9 cellular contexts compared by ENCODE assay signal in genomic region chr3:12648384-12648959, GRCh38. TPM values are rescaled to one million over a fixed set of nuclear protein-coding genes. Genes with fewer than 3 reads are reported as not detected.
A peak's percentile ranks its signal among the peaks of the same experiment; 100 is the strongest.
DNase-seq lines count a peak whose midpoint lies in the region; ATAC-seq and TF ChIP-seq lines count a peak whose summit lies in the region.
"Had no signal": no experiment of that assay in that cellular context is flagged by ENCODE, and none has a peak within 500 bp of the region (broad histone marks: within the 10 kb centered on the region; RNA-seq: fewer than 3 reads in every experiment).

No MANE protein-coding gene starts in this region.

- no peak for ATAC-seq in left ventricle myocardium superior
- ATAC-seq in HG02678 (IDR thresholded peaks at IDR 0.05; ENCODE audit: unreplicated experiment) = peak; percentile 56

- H3K9me3 ChIP-seq in left ventricle myocardium inferior (replicated peaks) (no peaks in the 10 kb centered on the region), PC-9 (ENCODE audit: insufficient read depth, low read depth) (no peaks in the 10 kb centered on the region), transverse colon (no peaks in the 10 kb centered on the region), stomach (no peaks in the 10 kb centered on the region)

- no peak overlapping the region for H3K4me3 ChIP-seq in left ventricle myocardium inferior
- no peak overlapping the region for H3K4me3 ChIP-seq in PC-9
- no peak overlapping the region for H3K4me3 ChIP-seq in transverse colon
- no peak overlapping the region for H3K4me3 ChIP-seq in stomach

- no TSS peak for BruUV-seq in PC-9 (replicated peaks; lab: Mats Ljungman, UMichigan)

- in situ Hi-C loops in transverse colon (cut with MboI; ENCODE audit: low pct_ligation_motif_present in 1 of 4, low pct_unique_long_range_greater_than_20kb in 1 of 4, low sequenced_read_pairs in 3 of 4) = no loop called here

- peaks cover 72% of the 10 kb centered on the region for H4K20me1 ChIP-seq in PC-9 (ENCODE audit: insufficient read depth)

- no peaks in the 10 kb centered on the region for H3K36me3 ChIP-seq in left ventricle myocardium inferior
- H3K36me3 ChIP-seq in PC-9 (ENCODE audit: low read depth) = no peaks in the 10 kb centered on the region
- H3K36me3 ChIP-seq in transverse colon = no peaks in the 10 kb centered on the region
- no peaks in the 10 kb centered on the region for H3K36me3 ChIP-seq in stomach

- intact Hi-C loops in left ventricle myocardium inferior (cut with micrococcal nuclease) = no loop called here
- intact Hi-C loops in left ventricle myocardium superior (cut with micrococcal nuclease) = no loop called here
- intact Hi-C loops in PC-9 (cut with micrococcal nuclease; ENCODE audit: unreplicated experiment) = no loop called here
- intact Hi-C loops in transverse colon (cut with DNase I; ENCODE audit: low total_unique reads) = no loop called here
- intact Hi-C loops in stomach (cut with DNase I; ENCODE audit: low total_unique reads) = no loop called here

- H3K9me2 ChIP-seq in PC-9 (ENCODE audit: insufficient read depth) = no peaks in the 10 kb centered on the region

- no peak for TF ChIP-seq CTCF in left ventricle myocardium inferior (IDR thresholded peaks at IDR 0.05; ENCODE audit: borderline replicate concordance)
- TF ChIP-seq CTCF in PC-9 (conservative IDR thresholded peaks at IDR 0.05) = no peak
- TF ChIP-seq CTCF in transverse colon (IDR thresholded peaks at IDR 0.05) = no peak
- TF ChIP-seq CTCF in stomach (IDR thresholded peaks at IDR 0.05) = no peak

- peak overlapping the region; percentile 48 for H3K4me2 ChIP-seq in PC-9

- no peak overlapping the region for H2AFZ ChIP-seq in PC-9

- peaks cover 87% of the 10 kb centered on the region for H3K4me1 ChIP-seq in left ventricle myocardium inferior
- peaks cover 18% of the 10 kb centered on the region for H3K4me1 ChIP-seq in PC-9 (replicated peaks; ENCODE audit: insufficient read depth)
- H3K4me1 ChIP-seq in transverse colon = peaks cover 6 to 49% (median 32%) of the 10 kb centered on the region in 4 donors
- H3K4me1 ChIP-seq in stomach = peaks cover 17 to 98% (median 59%) of the 10 kb centered on the region in 4 donors

- peaks cover 28% of the 10 kb centered on the region for H3F3A ChIP-seq in PC-9 (ENCODE audit: insufficient read depth, low read depth)

- DNase-seq in left ventricle myocardium inferior = no peak
- DNase-seq in left ventricle myocardium superior = no peak
- no peak for DNase-seq in PC-9
- DNase-seq in transverse colon = peak; percentile 25
- no peak for DNase-seq in stomach
- DNase-seq in NCI-H2196 (lab: John Stamatoyannopoulos, UW; ENCODE audit: unreplicated experiment) = no peak
- DNase-seq in glomerular visceral epithelial cell (ENCODE audit: extremely low spot score) = no peak
- DNase-seq: central memory CD4-positive, alpha-beta T cell had no signal

- no peak for TF ChIP-seq POLR2A in transverse colon (IDR thresholded peaks at IDR 0.05)
- no peak for TF ChIP-seq POLR2A in stomach (IDR thresholded peaks at IDR 0.05)

- 93% methylated on average over 12 of the region's 12 CpGs; no CpG with 5 or more reads in 1 of the 2 donors for WGBS in transverse colon (ENCODE audit: low coverage in 1 of 2), 2 donors
- WGBS in stomach, 5 donors = 87 to 93% (median 90%) methylated on average over 12 of the region's 12 CpGs

- POLR2A ChIA-PET in PC-9 (lab: Charles Lee; ENCODE audit: unreplicated experiment) = no interaction called here

- H3K79me2 ChIP-seq in PC-9 (ENCODE audit: low read depth) = peaks cover 94% of the 10 kb centered on the region

- H3K27me3 ChIP-seq in left ventricle myocardium inferior (ENCODE audit: low read depth) = no peaks in the 10 kb centered on the region
- no peaks in the 10 kb centered on the region for H3K27me3 ChIP-seq in PC-9 (ENCODE audit: insufficient read depth, low read depth)
- H3K27me3 ChIP-seq in transverse colon = no peaks in the 10 kb centered on the region
- H3K27me3 ChIP-seq in stomach = no peaks in the 10 kb centered on the region

- CTCF ChIA-PET in PC-9 (lab: Charles Lee) = interaction anchor here (0.6 kb wide), 2 partner anchors 48 to 340 kb away, joined by 3 to 7 read pairs; no protein-coding TSS in a partner anchor

- H3K27ac ChIP-seq in left ventricle myocardium inferior (replicated peaks) = peak overlapping the region; percentile 7
- H3K27ac ChIP-seq in PC-9 = peak overlapping the region; percentile 62
- H3K27ac ChIP-seq in transverse colon = no peak overlapping the region
- H3K27ac ChIP-seq in stomach = peak overlapping the region in 2 of 5 donors; percentile 47 to 54

- TF ChIP-seq EP300 in transverse colon (IDR thresholded peaks at IDR 0.05; ENCODE audit: low read depth) (no peak), stomach (IDR thresholded peaks at IDR 0.05) (no peak)

RNA-seq across cellular contexts. Expression of gene RAF1, which starts 15.4 kb away (rescaled TPM):
- total RNA-seq in left ventricle myocardium inferior (137 TPM), left ventricle myocardium superior (153 TPM), PC-9 (2021) (65.3 and 72.4 TPM in 2 replicates), transverse colon (100 to 1,000 TPM in 3 of 4 donors, 10 to 100 TPM in 1; 98.4 to 283 (median 132) TPM), stomach (100 to 1,000 TPM in 3 of 5 donors, 10 to 100 TPM in 2; 51.0 to 156 (median 113) TPM)
- polyA plus RNA-seq in stomach = 10 to 100 TPM; 36.7 to 54.1 (median 46.3) TPM

Comparison
In these comparisons a context has a peak if more than half of its experiments do, and no peak if none do; other contexts are left out.
1. H3K27ac ChIP-seq: peak in left ventricle myocardium inferior (single experiment) and PC-9 (single experiment); none in transverse colon (0 of 4).